ENCODE assay signal across 8 cellular contexts in genomic region chr17:29176500-29177351, GRCh38. TPM values are rescaled to one million over a fixed set of nuclear protein-coding genes. Genes with fewer than 3 reads are reported as not detected.
A peak's percentile ranks its signal among the peaks of the same experiment; 100 is the strongest.
DNase-seq lines count a peak whose midpoint lies in the region; ATAC-seq and TF ChIP-seq lines count a peak whose summit lies in the region.

No MANE protein-coding gene starts in this region.

- no peaks in the 10 kb centered on the region for H3K36me3 ChIP-seq in mucosa of stomach (ENCODE audit: control insufficient read depth, insufficient read depth, low read length)

- H3K4me1 ChIP-seq in mucosa of stomach (ENCODE audit: control insufficient read depth, insufficient read depth, low read length), result peaks cover 58% of the 10 kb centered on the region

- TF ChIP-seq CTCF in endothelial cell (IDR thresholded peaks at IDR 0.05; ENCODE audit: unreplicated experiment), result no peak

- no peaks in the 10 kb centered on the region for H3K9me3 Mint-ChIP-seq in endothelial cell (ENCODE audit: unreplicated experiment)
- H3K9me3 Mint-ChIP-seq in stimulated activated naive CD8-positive, alpha-beta T cell treated with anti-CD3 and anti-CD28 coated beads, Interleukin-15, amount 100 ng/mL, for 72 hours, result no peaks in the 10 kb centered on the region

- peaks cover 41% of the 10 kb centered on the region for H3K4me1 Mint-ChIP-seq in endothelial cell (ENCODE audit: unreplicated experiment)
- peaks cover 49% of the 10 kb centered on the region for H3K4me1 Mint-ChIP-seq in stimulated activated naive CD8-positive, alpha-beta T cell treated with anti-CD3 and anti-CD28 coated beads, Interleukin-15, amount 100 ng/mL, for 72 hours

- H3K9me3 ChIP-seq in mucosa of stomach (ENCODE audit: control insufficient read depth, low read length), result no peaks in the 10 kb centered on the region

- H3K9ac ChIP-seq in mucosa of stomach (ENCODE audit: low read length), result peak overlapping the region; percentile 84

- H3K36me3 Mint-ChIP-seq in endothelial cell (ENCODE audit: low read depth, unreplicated experiment), result no peaks in the 10 kb centered on the region

- peak; percentile 42 for DNase-seq in DMS53 treated with DMSO at 0.1 percent for 48 hours (lab: John Stamatoyannopoulos, UW; ENCODE audit: unreplicated experiment)
- peak; percentile 86 for DNase-seq in NCI-H748 (lab: John Stamatoyannopoulos, UW; ENCODE audit: unreplicated experiment)
- peak; percentile 85 for DNase-seq in activated CD8-positive, alpha-beta memory T cell treated with anti-CD3 and anti-CD28 coated beads for 24 hours
- DNase-seq in endothelial cell (ENCODE audit: low spot score), result peak; percentile 43
- peak; percentile 46 to 57 for DNase-seq in stimulated activated naive CD8-positive, alpha-beta T cell treated with anti-CD3 and anti-CD28 coated beads, Interleukin-15, amount 100 ng/mL, for 72 hours

- H3K27me3 ChIP-seq in mucosa of stomach (ENCODE audit: control insufficient read depth, insufficient read depth, low read length), result no peaks in the 10 kb centered on the region

- H3K4me3 Mint-ChIP-seq in endothelial cell (ENCODE audit: unreplicated experiment), result peak overlapping the region; percentile 76
- peak overlapping the region; percentile 86 to 90 for H3K4me3 Mint-ChIP-seq in stimulated activated naive CD8-positive, alpha-beta T cell treated with anti-CD3 and anti-CD28 coated beads, Interleukin-15, amount 100 ng/mL, for 72 hours

- H3K4me3 ChIP-seq in mucosa of stomach (ENCODE audit: low read length), result peak overlapping the region; percentile 37

- ATAC-seq in HG03095 (IDR thresholded peaks at IDR 0.05; ENCODE audit: unreplicated experiment) (peak; percentile 41), HG02840 (IDR thresholded peaks at IDR 0.05; ENCODE audit: low FRiP score, unreplicated experiment) (no peak)
- peak; percentile 60 for ATAC-seq in stimulated activated naive CD8-positive, alpha-beta T cell treated with anti-CD3 and anti-CD28 coated beads, Interleukin-15, amount 100 ng/mL, for 72 hours

- peaks cover 9% of the 10 kb centered on the region for H3K27me3 Mint-ChIP-seq in endothelial cell (ENCODE audit: unreplicated experiment)
- peaks cover 8% of the 10 kb centered on the region for H3K27me3 Mint-ChIP-seq in stimulated activated naive CD8-positive, alpha-beta T cell treated with anti-CD3 and anti-CD28 coated beads, Interleukin-15, amount 100 ng/mL, for 72 hours

- H3K27ac Mint-ChIP-seq in endothelial cell (ENCODE audit: unreplicated experiment), result peak overlapping the region; percentile 83
- peak overlapping the region; percentile 80 to 96 for H3K27ac Mint-ChIP-seq in stimulated activated naive CD8-positive, alpha-beta T cell treated with anti-CD3 and anti-CD28 coated beads, Interleukin-15, amount 100 ng/mL, for 72 hours

RNA-seq across cellular contexts. Expression of gene MYO18A, which starts 3.5 kb away (rescaled TPM):
- 79.9 TPM for total RNA-seq in endothelial cell (ENCODE audit: unreplicated experiment)
